ENCODE assay signal across 17 cellular contexts in genomic region chr17:8075574-8076342, GRCh38. TPM values are rescaled to one million over a fixed set of nuclear protein-coding genes. Genes with fewer than 3 reads are reported as not detected.
DNase-seq lines count a peak whose midpoint lies in the region; ATAC-seq, FAIRE-seq and TF ChIP-seq lines count a peak whose summit lies in the region.
"Had no signal": no experiment of that assay in that cellular context is flagged by ENCODE, and none has a peak within 500 bp of the region (broad histone marks: within the 10 kb centered on the region; RNA-seq: fewer than 3 reads in every experiment).

No MANE protein-coding gene starts in this region.

- peaks cover 8% of the 10 kb centered on the region for H3K9me3 Mint-ChIP-seq in neural progenitor cell
- H3K9me3 Mint-ChIP-seq in stimulated activated effector memory CD8-positive, alpha-beta T cell treated with anti-CD3 and anti-CD28 coated beads, Interleukin-12 subunit alpha, Interleukin-12 subunit beta, amount 100 ng/mL, for 72 hours, result no peaks in the 10 kb centered on the region
- H3K9me3 Mint-ChIP-seq in effector memory CD8-positive, alpha-beta T cell, result no peaks in the 10 kb centered on the region

- H2AFZ ChIP-seq in H1 (ENCODE audit: low read length) (no peak overlapping the region), neural progenitor cell (replicated peaks) (no peak overlapping the region)

- H2BK5ac ChIP-seq in H1 (ENCODE audit: low read depth, low read length), result no peak overlapping the region

- no peak overlapping the region for H3K14ac ChIP-seq in H1 (ENCODE audit: insufficient read length)

- TF ChIP-seq CTCF in HEK293 (tag by site-specific recombination; IDR thresholded peaks at IDR 0.05) (no peak), H1 (IDR thresholded peaks at IDR 0.05; ENCODE audit: control extremely low read depth in 1 of 3, insufficient read depth in 1 of 3, low read depth in 1 of 3, low read length in 3 of 3) (no peak), neural progenitor cell (IDR thresholded peaks at IDR 0.05) (no peak)

- H4K91ac ChIP-seq in H1 (replicated peaks; ENCODE audit: insufficient read length, low read length), result no peak overlapping the region

- H3K27ac ChIP-seq in HEK293 (ENCODE audit: extremely low read depth, low read depth, low read length), result no peak overlapping the region
- no peak overlapping the region for H3K27ac ChIP-seq in H1 (ENCODE audit: low read depth, low read length)
- H3K27ac ChIP-seq in neural progenitor cell, result no peak overlapping the region
- H3K27ac ChIP-seq: BLaER1 treated with 17β-estradiol and CSF1 and Interleukin-3, amounts not matched to agents 10 nM and 100 nM had no signal

- peak overlapping the region; percentile 17; the same call in 1 of the 2 replicates for H2BK12ac ChIP-seq in H1 (ENCODE audit: low read depth, low read length)

- H3K79me1 ChIP-seq in H1 (ENCODE audit: low read depth, low read length), result no peaks in the 10 kb centered on the region

- H3K4me2 ChIP-seq in H1 (ENCODE audit: insufficient read depth in 1 of 2, low read depth in 2 of 2, low read length in 2 of 2), result no peak overlapping the region
- H3K4me2 ChIP-seq in neural progenitor cell, result no peak overlapping the region
- H3K4me2 ChIP-seq: BLaER1 treated with 17β-estradiol and CSF1 and Interleukin-3, amounts not matched to agents 10 nM and 100 nM had no signal

- no peak for ATAC-seq in stimulated activated effector memory CD8-positive, alpha-beta T cell treated with anti-CD3 and anti-CD28 coated beads, Interleukin-12 subunit alpha, Interleukin-12 subunit beta, amount 100 ng/mL, for 72 hours
- no peak for ATAC-seq in effector memory CD8-positive, alpha-beta T cell (replicated peaks)
- ATAC-seq in HG02642 (IDR thresholded peaks at IDR 0.05; ENCODE audit: poor library complexity, unreplicated experiment), result no peak
- ATAC-seq: HCT116 had no signal

- H3K79me2 ChIP-seq in H1 (ENCODE audit: control insufficient read depth in 1 of 2, insufficient read depth in 2 of 2, low read length in 2 of 2) (no peaks in the 10 kb centered on the region), neural progenitor cell (ENCODE audit: low read depth) (no peaks in the 10 kb centered on the region)

- CTCF ChIA-PET in HEK293 (lab: Yijun Ruan, JAX) (interaction anchor here (0.6 to 27.3 kb wide), 7 partner anchors 10 to 342 kb away, joined by 3 to 561 read pairs (median 54); partner anchors contain the start of genes ALOX12B and ALOXE3), H1 (lab: Charles Lee; ENCODE audit: partially characterized antibody) (interaction anchor here (0.7 to 17.3 kb wide), 9 partner anchors 13 to 295 kb away, joined by 3 to 315 read pairs (median 14); partner anchors contain the start of genes ALOX12B and ALOXE3)

- H3K9me3 ChIP-seq in HEK293 (ENCODE audit: control insufficient read depth, insufficient read depth, low read depth, low read length) (no peaks in the 10 kb centered on the region), H1 (ENCODE audit: insufficient read depth in 2 of 2, low read depth in 1 of 2, low read length in 1 of 2) (no peaks in the 10 kb centered on the region), neural progenitor cell (ENCODE audit: low read depth) (no peaks in the 10 kb centered on the region)
- H3K9me3 ChIP-seq: BLaER1 treated with 17β-estradiol and CSF1 and Interleukin-3, amounts not matched to agents 10 nM and 100 nM had no signal

- peak overlapping the region; percentile 39; the same call in 1 of the 2 replicates for H2AK5ac ChIP-seq in H1 (ENCODE audit: low read depth, low read length)

- H3K36me3 ChIP-seq in HEK293 (ENCODE audit: control insufficient read depth in 2 of 2, insufficient read depth in 1 of 2, low read length in 2 of 2), result no peaks in the 10 kb centered on the region
- no peaks in the 10 kb centered on the region for H3K36me3 ChIP-seq in H1 (ENCODE audit: control insufficient read depth in 2 of 4, insufficient read depth in 4 of 4, low read length in 3 of 4)
- H3K36me3 ChIP-seq in neural progenitor cell, result no peaks in the 10 kb centered on the region
- H3K36me3 ChIP-seq: BLaER1 treated with 17β-estradiol and CSF1 and Interleukin-3, amounts not matched to agents 10 nM and 100 nM had no signal

- TF ChIP-seq EP300 in H1 (IDR thresholded peaks at IDR 0.05; ENCODE audit: borderline replicate concordance in 1 of 2, low read depth in 2 of 2, low read length in 2 of 2), result no peak

- no peak for TF ChIP-seq POLR2A in H1 (IDR thresholded peaks at IDR 0.05; ENCODE audit: control extremely low read depth in 1 of 2, low read depth in 2 of 2, low read length in 2 of 2)

- H3K27ac Mint-ChIP-seq in neural progenitor cell, result no peak overlapping the region
- H3K27ac Mint-ChIP-seq in stimulated activated effector memory CD8-positive, alpha-beta T cell treated with anti-CD3 and anti-CD28 coated beads, Interleukin-12 subunit alpha, Interleukin-12 subunit beta, amount 100 ng/mL, for 72 hours, result peak overlapping the region; percentile 26
- no peak overlapping the region for H3K27ac Mint-ChIP-seq in effector memory CD8-positive, alpha-beta T cell
- H3K27ac Mint-ChIP-seq: CD4-positive, CD25-positive, alpha-beta regulatory T cell had no signal

- DNase-seq in H1 (ENCODE audit: low read depth in 1 of 2, low spot score in 2 of 2), result no peak
- DNase-seq in neural progenitor cell (ENCODE audit: low spot score), result no peak
- DNase-seq in stimulated activated effector memory CD8-positive, alpha-beta T cell treated with anti-CD3 and anti-CD28 coated beads, Interleukin-12 subunit alpha, Interleukin-12 subunit beta, amount 100 ng/mL, for 72 hours (ENCODE audit: low spot score in 2 of 2), result no peak
- no peak for DNase-seq in effector memory CD8-positive, alpha-beta T cell
- DNase-seq in stimulated activated naive CD4-positive, alpha-beta T cell (lab: John Stamatoyannopoulos, UW), result no peak
- DNase-seq: ACHN; CD4-positive, CD25-positive, alpha-beta regulatory T cell; DMS53; GF-D8; IMR-90 had no signal

- H4K8ac ChIP-seq in H1 (ENCODE audit: extremely low read depth, insufficient read depth, low read length), result peak overlapping the region; percentile 57; the same call in 1 of the 2 replicates

- peaks cover 2% of the 10 kb centered on the region for H3K36me3 Mint-ChIP-seq in neural progenitor cell
- peaks cover 15% of the 10 kb centered on the region for H3K36me3 Mint-ChIP-seq in stimulated activated effector memory CD8-positive, alpha-beta T cell treated with anti-CD3 and anti-CD28 coated beads, Interleukin-12 subunit alpha, Interleukin-12 subunit beta, amount 100 ng/mL, for 72 hours
- H3K36me3 Mint-ChIP-seq in effector memory CD8-positive, alpha-beta T cell (ENCODE audit: insufficient read depth), result peaks cover 3% of the 10 kb centered on the region
- H3K36me3 Mint-ChIP-seq: CD4-positive, CD25-positive, alpha-beta regulatory T cell had no signal

- no peak overlapping the region for H3K23ac ChIP-seq in H1 (ENCODE audit: insufficient read length)

- FAIRE-seq in H1 (lab: Jason Lieb, UNC), result no peak
- FAIRE-seq: H54 had no signal

- H3K23me2 ChIP-seq in H1 (ENCODE audit: low read depth, low read length), result peaks cover 13% of the 10 kb centered on the region

- no peak overlapping the region for H2BK15ac ChIP-seq in H1 (ENCODE audit: low read length)

- no peaks in the 10 kb centered on the region for H3F3A ChIP-seq in neural progenitor cell (ENCODE audit: low read depth)

- no peak overlapping the region for H3K18ac ChIP-seq in H1 (ENCODE audit: extremely low read depth, low read length)

- peak overlapping the region; percentile 43 for H3K4me3 Mint-ChIP-seq in neural progenitor cell
- H3K4me3 Mint-ChIP-seq in stimulated activated effector memory CD8-positive, alpha-beta T cell treated with anti-CD3 and anti-CD28 coated beads, Interleukin-12 subunit alpha, Interleukin-12 subunit beta, amount 100 ng/mL, for 72 hours, result no peak overlapping the region
- H3K4me3 Mint-ChIP-seq in effector memory CD8-positive, alpha-beta T cell, result no peak overlapping the region

- peaks cover 19% of the 10 kb centered on the region for H3K4me1 Mint-ChIP-seq in neural progenitor cell
- H3K4me1 Mint-ChIP-seq in stimulated activated effector memory CD8-positive, alpha-beta T cell treated with anti-CD3 and anti-CD28 coated beads, Interleukin-12 subunit alpha, Interleukin-12 subunit beta, amount 100 ng/mL, for 72 hours, result peaks cover 46% of the 10 kb centered on the region
- H3K4me1 Mint-ChIP-seq in effector memory CD8-positive, alpha-beta T cell (ENCODE audit: low read depth in 2 of 2), result peaks cover 28 to 30% of the 10 kb centered on the region in 2 donors

- no peak overlapping the region for H4K5ac ChIP-seq in H1 (ENCODE audit: insufficient read length, low read depth, low read length)

- no peak overlapping the region for H3K4ac ChIP-seq in H1 (replicated peaks; ENCODE audit: insufficient read length, low read depth, low read length)

- H2BK20ac ChIP-seq in H1 (ENCODE audit: low read length), result no peak overlapping the region

- H3K27me3 ChIP-seq in H1 (replicated peaks in 1 of 4; ENCODE audit: control insufficient read depth in 3 of 4, extremely low read depth in 1 of 4, insufficient read depth in 3 of 4, low read length in 3 of 4) (peaks cover 38 to 70% (median 58%) of the 10 kb centered on the region in 4 experiments), neural progenitor cell (peaks cover 99% of the 10 kb centered on the region)

- H3K4me3 ChIP-seq in HEK293 (ENCODE audit: low read depth, low read length) (no peak overlapping the region), H1 (ENCODE audit: extremely low read depth in 1 of 4, insufficient read depth in 2 of 4, low read depth in 3 of 4, low read length in 4 of 4) (no peak overlapping the region), neural progenitor cell (no peak overlapping the region)
- H3K4me3 ChIP-seq: BLaER1 treated with 17β-estradiol and CSF1 and Interleukin-3, amounts not matched to agents 10 nM and 100 nM had no signal

- H3K9ac ChIP-seq in H1 (replicated peaks in 1 of 4; ENCODE audit: extremely low read depth in 1 of 4, low read depth in 3 of 4, low read length in 3 of 4) (no peak overlapping the region), neural progenitor cell (no peak overlapping the region)
- H3K9ac ChIP-seq: BLaER1 treated with 17β-estradiol and CSF1 and Interleukin-3, amounts not matched to agents 10 nM and 100 nM had no signal

- H4K20me1 ChIP-seq in H1 (replicated peaks in 1 of 2; ENCODE audit: control insufficient read depth in 1 of 2, insufficient read depth in 2 of 2, low read length in 2 of 2), result peaks cover under 1 to 6% of the 10 kb centered on the region in 2 experiments
- peaks cover 13% of the 10 kb centered on the region for H4K20me1 ChIP-seq in neural progenitor cell (ENCODE audit: low read depth)

- no peak overlapping the region for H2BK120ac ChIP-seq in H1 (replicated peaks; ENCODE audit: low read depth, low read length)

- no peak overlapping the region for H3K56ac ChIP-seq in H1 (replicated peaks; ENCODE audit: insufficient read length, low read depth, low read length)

- no peak for TF ChIP-seq RAD21 in H1 (IDR thresholded peaks at IDR 0.05 in 1 of 2, conservative IDR thresholded peaks at IDR 0.05 in 1 of 2; ENCODE audit: low read depth in 2 of 2, low read length in 2 of 2)

- H3K4me1 ChIP-seq in HEK293 (ENCODE audit: control insufficient read depth, insufficient read depth, low read length), result peaks cover 7% of the 10 kb centered on the region
- H3K4me1 ChIP-seq in H1 (replicated peaks in 1 of 4; ENCODE audit: control insufficient read depth in 3 of 4, insufficient read depth in 4 of 4, low read length in 3 of 4), result peaks cover 0 to 22% (median 10%) of the 10 kb centered on the region in 4 experiments; a peak in 6 of 7 replicates
- H3K4me1 ChIP-seq in neural progenitor cell, result peaks cover 15% of the 10 kb centered on the region

- WGBS in H1 (ENCODE audit: extremely low coverage in 1 of 2, insufficient coverage in 1 of 2, insufficient read length in 1 of 2, insufficient replicate concordance in 2 of 2, low coverage in 1 of 2, low lambda C conversion rate in 2 of 2, missing lambda C conversion rate in 1 of 2), 2 experiments, result 91% methylated on average over 14 of the region's 14 CpGs; no CpG with 5 or more reads in 1 of the 2 experiments

- H3K27me3 Mint-ChIP-seq in neural progenitor cell (ENCODE audit: insufficient read depth, low read depth), result peaks cover 69% of the 10 kb centered on the region
- peaks cover 54 to 57% of the 10 kb centered on the region in 2 donors for H3K27me3 Mint-ChIP-seq in effector memory CD8-positive, alpha-beta T cell

- POLR2A ChIA-PET in HEK293 (lab: Yijun Ruan, JAX) (interaction anchor here (1.2 kb wide), 1 partner anchor 144 kb away, joined by 4 read pairs; the partner anchor contains the start of genes CNTROB and TRAPPC1), H1 (lab: Charles Lee; ENCODE audit: partially characterized antibody) (interaction anchor here (0.8 to 1.6 kb wide), 4 partner anchors 11 to 97 kb away, joined by 3 to 4 read pairs (median 4); no protein-coding TSS in a partner anchor)

RNA-seq across cellular contexts. Expression of gene ALOX12B, which starts 11.8 kb away (rescaled TPM):
- not detected in 2 replicates for total RNA-seq in H1 (2021; fragmentation: NEBNext Ultra II Directional; extraction: Animal tissue kit (Norgen Biotek cat#: 25700))
- 0.82 and 0.86 TPM in 2 replicates for polyA plus RNA-seq in H1 (2011; rRNA removed)
- polyA plus RNA-seq in H1 (2011; cell fraction: cytosol; rRNA removed), result 0.45 TPM
- 0.88 TPM for polyA plus RNA-seq in H1 (2011; cell fraction: nucleus; rRNA removed)
- polyA plus RNA-seq in H1 (2012, experiment 1 of 2), result 0.48 to 1.3 TPM (median 0.92 TPM) in 4 replicates
- polyA plus RNA-seq in H1 (2012, experiment 2 of 2), result 0.96 TPM
- polyA plus RNA-seq in H1 (2013, experiment 1 of 2), result 0.12 TPM
- polyA plus RNA-seq in H1 (2013, experiment 2 of 2), result 0.26 TPM
- polyA minus RNA-seq in H1 (2011; rRNA and poly(A)+ RNA removed), result 0.41 and 0.82 TPM in 2 replicates
- polyA minus RNA-seq in H1 (2011; cell fraction: cytosol; rRNA and poly(A)+ RNA removed), result not detected
- polyA minus RNA-seq in H1 (2011; cell fraction: nucleus; rRNA and poly(A)+ RNA removed), result not detected
- 0.28 TPM in 1 of 2 replicates, not detected in the other for total RNA-seq in neural progenitor cell (ENCODE audit: low replicate concordance)
- total RNA-seq: A172; CD4-positive, CD25-positive, alpha-beta regulatory T cell; HT-29; IMR-90 had no signal
- polyA plus RNA-seq: IMR-90 had no signal

RNA-seq across cellular contexts. Expression of gene ALOX15B, which starts 36.9 kb away (rescaled TPM):
- 0.46 and 0.63 TPM in 2 replicates for total RNA-seq in H1 (2021; fragmentation: NEBNext Ultra II Directional; extraction: Animal tissue kit (Norgen Biotek cat#: 25700))
- polyA plus RNA-seq in H1 (2011; rRNA removed), result 0.91 and 1.4 TPM in 2 replicates
- 0.76 TPM for polyA plus RNA-seq in H1 (2011; cell fraction: cytosol; rRNA removed)
- 1.3 TPM for polyA plus RNA-seq in H1 (2011; cell fraction: nucleus; rRNA removed)
- 0.42 to 0.79 TPM (median 0.60 TPM) in 4 replicates for polyA plus RNA-seq in H1 (2012, experiment 1 of 2)
- 0.26 TPM for polyA plus RNA-seq in H1 (2012, experiment 2 of 2)
- polyA plus RNA-seq in H1 (2013, experiment 1 of 2), result 0.73 TPM
- polyA plus RNA-seq in H1 (2013, experiment 2 of 2), result 0.70 TPM
- 0.51 and 0.63 TPM in 2 replicates for polyA minus RNA-seq in H1 (2011; rRNA and poly(A)+ RNA removed)
- not detected for polyA minus RNA-seq in H1 (2011; cell fraction: cytosol; rRNA and poly(A)+ RNA removed)
- 0.70 TPM for polyA minus RNA-seq in H1 (2011; cell fraction: nucleus; rRNA and poly(A)+ RNA removed)
- total RNA-seq in neural progenitor cell (ENCODE audit: low replicate concordance), result 0.06 TPM in 1 of 2 replicates, not detected in the other
- total RNA-seq: A172; CD4-positive, CD25-positive, alpha-beta regulatory T cell; HT-29; IMR-90 had no signal
- polyA plus RNA-seq: CD4-positive, CD25-positive, alpha-beta regulatory T cell; IMR-90 had no signal

RNA-seq across cellular contexts. Expression of gene ALOXE3, which starts 42.6 kb away (rescaled TPM):
- total RNA-seq in H1 (2021; fragmentation: NEBNext Ultra II Directional; extraction: Animal tissue kit (Norgen Biotek cat#: 25700)), result not detected in 2 replicates
- polyA plus RNA-seq in H1 (2011; rRNA removed), result 0.26 and 0.55 TPM in 2 replicates
- 0.17 TPM for polyA plus RNA-seq in H1 (2011; cell fraction: cytosol; rRNA removed)
- 0.40 TPM for polyA plus RNA-seq in H1 (2011; cell fraction: nucleus; rRNA removed)
- 0.17 to 0.50 TPM (median 0.31 TPM) in 4 replicates for polyA plus RNA-seq in H1 (2012, experiment 1 of 2)
- polyA plus RNA-seq in H1 (2012, experiment 2 of 2), result 0.16 TPM
- polyA plus RNA-seq in H1 (2013, experiment 1 of 2), result 0.34 TPM
- polyA plus RNA-seq in H1 (2013, experiment 2 of 2), result 0.07 TPM
- polyA minus RNA-seq in H1 (2011; rRNA and poly(A)+ RNA removed), result 0.09 and 0.27 TPM in 2 replicates
- polyA minus RNA-seq in H1 (2011; cell fraction: cytosol; rRNA and poly(A)+ RNA removed), result not detected
- polyA minus RNA-seq in H1 (2011; cell fraction: nucleus; rRNA and poly(A)+ RNA removed), result not detected
- total RNA-seq in neural progenitor cell (ENCODE audit: low replicate concordance), result not detected in 2 replicates
- total RNA-seq: A172, HT-29 had no signal

RNA-seq across cellular contexts. Expression of gene HES7, which starts 48.1 kb away (rescaled TPM):
- total RNA-seq in H1 (2021; fragmentation: NEBNext Ultra II Directional; extraction: Animal tissue kit (Norgen Biotek cat#: 25700)), result 0.32 and 0.69 TPM in 2 replicates
- 0.20 and 0.55 TPM in 2 replicates for polyA plus RNA-seq in H1 (2011; rRNA removed)
- polyA plus RNA-seq in H1 (2011; cell fraction: cytosol; rRNA removed), result 0.30 TPM
- polyA plus RNA-seq in H1 (2011; cell fraction: nucleus; rRNA removed), result 1.2 TPM
- polyA plus RNA-seq in H1 (2012, experiment 1 of 2), result 0.23 to 0.66 TPM (median 0.48 TPM) in 4 replicates
- polyA plus RNA-seq in H1 (2012, experiment 2 of 2), result 0.22 TPM
- 0.41 TPM for polyA plus RNA-seq in H1 (2013, experiment 1 of 2)
- 0.15 TPM for polyA plus RNA-seq in H1 (2013, experiment 2 of 2)
- polyA minus RNA-seq in H1 (2011; rRNA and poly(A)+ RNA removed), result 0.09 TPM in 1 of 2 replicates, not detected in the other
- not detected for polyA minus RNA-seq in H1 (2011; cell fraction: cytosol; rRNA and poly(A)+ RNA removed)
- not detected for polyA minus RNA-seq in H1 (2011; cell fraction: nucleus; rRNA and poly(A)+ RNA removed)
- total RNA-seq in neural progenitor cell (ENCODE audit: low replicate concordance), result 2.0 TPM in 1 of 2 replicates, not detected in the other
- total RNA-seq: A172; CD4-positive, CD25-positive, alpha-beta regulatory T cell; IMR-90 had no signal
- polyA plus RNA-seq: CD4-positive, CD25-positive, alpha-beta regulatory T cell had no signal
